ENCODE assay signal across 1 cellular context in genomic region chr1:41282679-41283317, GRCh38.
TF ChIP-seq lines count a peak whose summit lies in the region.

No MANE protein-coding gene starts in this region.

TF ChIP-seq in GM23338, 12 proteins besides CTCF, POLR2A, EP300 and RAD21 (continued from another document):
- TF ChIP-seq, protein P1, sequence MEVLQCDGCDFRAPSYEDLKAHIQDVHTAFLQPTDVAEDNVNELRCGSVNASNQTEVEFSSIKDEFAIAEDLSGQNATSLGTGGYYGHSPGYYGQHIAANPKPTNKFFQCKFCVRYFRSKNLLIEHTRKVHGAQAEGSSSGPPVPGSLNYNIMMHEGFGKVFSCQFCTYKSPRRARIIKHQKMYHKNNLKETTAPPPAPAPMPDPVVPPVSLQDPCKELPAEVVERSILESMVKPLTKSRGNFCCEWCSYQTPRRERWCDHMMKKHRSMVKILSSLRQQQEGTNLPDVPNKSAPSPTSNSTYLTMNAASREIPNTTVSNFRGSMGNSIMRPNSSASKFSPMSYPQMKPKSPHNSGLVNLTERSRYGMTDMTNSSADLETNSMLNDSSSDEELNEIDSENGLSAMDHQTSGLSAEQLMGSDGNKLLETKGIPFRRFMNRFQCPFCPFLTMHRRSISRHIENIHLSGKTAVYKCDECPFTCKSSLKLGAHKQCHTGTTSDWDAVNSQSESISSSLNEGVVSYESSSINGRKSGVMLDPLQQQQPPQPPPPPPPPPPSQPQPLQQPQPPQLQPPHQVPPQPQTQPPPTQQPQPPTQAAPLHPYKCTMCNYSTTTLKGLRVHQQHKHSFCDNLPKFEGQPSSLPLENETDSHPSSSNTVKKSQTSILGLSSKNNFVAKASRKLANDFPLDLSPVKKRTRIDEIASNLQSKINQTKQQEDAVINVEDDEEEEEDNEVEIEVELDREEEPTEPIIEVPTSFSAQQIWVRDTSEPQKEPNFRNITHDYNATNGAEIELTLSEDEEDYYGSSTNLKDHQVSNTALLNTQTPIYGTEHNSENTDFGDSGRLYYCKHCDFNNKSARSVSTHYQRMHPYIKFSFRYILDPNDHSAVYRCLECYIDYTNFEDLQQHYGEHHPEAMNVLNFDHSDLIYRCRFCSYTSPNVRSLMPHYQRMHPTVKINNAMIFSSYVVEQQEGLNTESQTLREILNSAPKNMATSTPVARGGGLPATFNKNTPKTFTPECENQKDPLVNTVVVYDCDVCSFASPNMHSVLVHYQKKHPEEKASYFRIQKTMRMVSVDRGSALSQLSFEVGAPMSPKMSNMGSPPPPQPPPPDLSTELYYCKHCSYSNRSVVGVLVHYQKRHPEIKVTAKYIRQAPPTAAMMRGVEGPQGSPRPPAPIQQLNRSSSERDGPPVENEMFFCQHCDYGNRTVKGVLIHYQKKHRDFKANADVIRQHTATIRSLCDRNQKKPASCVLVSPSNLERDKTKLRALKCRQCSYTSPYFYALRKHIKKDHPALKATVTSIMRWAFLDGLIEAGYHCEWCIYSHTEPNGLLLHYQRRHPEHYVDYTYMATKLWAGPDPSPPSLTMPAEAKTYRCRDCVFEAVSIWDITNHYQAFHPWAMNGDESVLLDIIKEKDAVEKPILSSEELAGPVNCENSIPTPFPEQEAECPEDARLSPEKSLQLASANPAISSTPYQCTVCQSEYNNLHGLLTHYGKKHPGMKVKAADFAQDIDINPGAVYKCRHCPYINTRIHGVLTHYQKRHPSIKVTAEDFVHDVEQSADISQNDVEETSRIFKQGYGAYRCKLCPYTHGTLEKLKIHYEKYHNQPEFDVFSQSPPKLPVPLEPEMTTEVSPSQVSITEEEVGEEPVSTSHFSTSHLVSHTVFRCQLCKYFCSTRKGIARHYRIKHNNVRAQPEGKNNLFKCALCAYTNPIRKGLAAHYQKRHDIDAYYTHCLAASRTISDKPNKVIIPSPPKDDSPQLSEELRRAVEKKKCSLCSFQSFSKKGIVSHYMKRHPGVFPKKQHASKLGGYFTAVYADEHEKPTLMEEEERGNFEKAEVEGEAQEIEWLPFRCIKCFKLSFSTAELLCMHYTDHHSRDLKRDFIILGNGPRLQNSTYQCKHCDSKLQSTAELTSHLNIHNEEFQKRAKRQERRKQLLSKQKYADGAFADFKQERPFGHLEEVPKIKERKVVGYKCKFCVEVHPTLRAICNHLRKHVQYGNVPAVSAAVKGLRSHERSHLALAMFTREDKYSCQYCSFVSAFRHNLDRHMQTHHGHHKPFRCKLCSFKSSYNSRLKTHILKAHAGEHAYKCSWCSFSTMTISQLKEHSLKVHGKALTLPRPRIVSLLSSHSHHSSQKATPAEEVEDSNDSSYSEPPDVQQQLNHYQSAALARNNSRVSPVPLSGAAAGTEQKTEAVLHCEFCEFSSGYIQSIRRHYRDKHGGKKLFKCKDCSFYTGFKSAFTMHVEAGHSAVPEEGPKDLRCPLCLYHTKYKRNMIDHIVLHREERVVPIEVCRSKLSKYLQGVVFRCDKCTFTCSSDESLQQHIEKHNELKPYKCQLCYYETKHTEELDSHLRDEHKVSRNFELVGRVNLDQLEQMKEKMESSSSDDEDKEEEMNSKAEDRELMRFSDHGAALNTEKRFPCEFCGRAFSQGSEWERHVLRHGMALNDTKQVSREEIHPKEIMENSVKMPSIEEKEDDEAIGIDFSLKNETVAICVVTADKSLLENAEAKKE (CRISPR knock-in tag; IDR thresholded peaks at IDR 0.05): no peak
- TF ChIP-seq EZH2 (IDR thresholded peaks at IDR 0.05; ENCODE audit: low read depth, unreplicated experiment) (no peak), ZNF331 (CRISPR knock-in tag; IDR thresholded peaks at IDR 0.05; ENCODE audit: low read depth) (no peak), STAT1 (IDR thresholded peaks at IDR 0.05; ENCODE audit: unreplicated experiment) (no peak), CREB1 (CRISPR knock-in tag; IDR thresholded peaks at IDR 0.05; ENCODE audit: low read depth) (no peak), POLR2AphosphoS5 (IDR thresholded peaks at IDR 0.05; ENCODE audit: low read depth) (no peak), ETS1 (IDR thresholded peaks at IDR 0.05) (no peak), EZH2phosphoT487 (IDR thresholded peaks at IDR 0.05; ENCODE audit: unreplicated experiment) (no peak), NANOG (IDR thresholded peaks at IDR 0.05; ENCODE audit: borderline replicate concordance) (no peak), JUNB (IDR thresholded peaks at IDR 0.05; ENCODE audit: unreplicated experiment) (no peak), REST (IDR thresholded peaks at IDR 0.05; ENCODE audit: unreplicated experiment) (no peak)
